In genomic region chr11:106409201-106409600, GRCh38 we compare ENCODE assay signal across 26 cellular contexts.
"Had no signal": no experiment of that assay in that cellular context is flagged by ENCODE, and none has a peak within 500 bp of the region (broad histone marks: within the 10 kb centered on the region; RNA-seq: fewer than 3 reads in every experiment).

No MANE protein-coding gene starts in this region.

- H3K27me3 Mint-ChIP-seq: activated CD4-positive, alpha-beta memory T cell treated with anti-CD3 and anti-CD28 coated beads, Interleukin-2, amount 10 ng/mL, durations not matched to agents 7 days and 5 days; activated CD4-positive, alpha-beta T cell treated with anti-CD3 and anti-CD28 coated beads, Interleukin-2, amount 10 ng/mL, durations not matched to agents 24 days and 14 days; activated naive CD8-positive, alpha-beta T cell treated with anti-CD3 and anti-CD28 coated beads, Interleukin-2, amount 10 ng/mL, durations not matched to agents 7 days and 5 days; memory B cell had no signal

- DNase-seq: activated CD4-positive, alpha-beta memory T cell treated with anti-CD3 and anti-CD28 coated beads, Interleukin-2, amount 10 ng/mL, durations not matched to agents 7 days and 5 days; activated CD4-positive, alpha-beta T cell treated with anti-CD3 and anti-CD28 coated beads, Interleukin-2, amount 10 ng/mL, durations not matched to agents 24 days and 14 days; activated effector memory CD4-positive, alpha-beta T cell treated with Interleukin-2 at 50 U/mL for 16 hours; activated naive CD4-positive, alpha-beta T cell treated with anti-CD3 and anti-CD28 coated beads for 36 hours; activated naive CD8-positive, alpha-beta T cell treated with anti-CD3 and anti-CD28 coated beads, Interleukin-2, amount 10 ng/mL, durations not matched to agents 7 days and 5 days; activated T-cell treated with anti-CD3 and anti-CD28 coated beads, Interleukin-2, amount 50 U/mL, for 72 hours; amniotic stem cell; body of pancreas; gastrocnemius medialis; head of caudate nucleus; hypothalamus; left cardiac atrium; nephron progenitor cell; pancreas; psoas muscle; right cardiac atrium; stimulated activated CD4-positive, alpha-beta T cell treated with anti-CD3 and anti-CD28 coated beads, Interleukin-12 subunit alpha, Interleukin-12 subunit beta, amount 100 ng/mL, for 4 hours; stimulated activated CD4-positive, alpha-beta T cell treated with anti-CD3 and anti-CD28 coated beads, Interleukin-4, amount 100 ng/mL, for 4 hours; stimulated activated naive CD8-positive, alpha-beta T cell treated with anti-CD3 and anti-CD28 coated beads, Interleukin-15, Interleukin-2, amounts not matched to agents 100 U/mL and 50 U/mL, for 24 hours; upper lobe of left lung had no signal

- H3K4me1 ChIP-seq: body of pancreas, gastrocnemius medialis, pancreas, psoas muscle, upper lobe of left lung had no signal

- H3K9me3 ChIP-seq: body of pancreas, gastrocnemius medialis, pancreas, psoas muscle, upper lobe of left lung had no signal

- H3K36me3 ChIP-seq: cardiac muscle cell, gastrocnemius medialis, pancreas, upper lobe of left lung had no signal

- ATAC-seq: activated CD4-positive, CD25-positive, alpha-beta regulatory T cell treated with anti-CD3 and anti-CD28 coated beads, Interleukin-2, amount 50 U/mL, for 24 hours; activated T-cell treated with anti-CD3 and anti-CD28 coated beads, Interleukin-2, amount 50 U/mL, for 72 hours; body of pancreas; gastrocnemius medialis; left cardiac atrium; pancreas; psoas muscle; right cardiac atrium; stimulated activated naive CD8-positive, alpha-beta T cell treated with anti-CD3 and anti-CD28 coated beads, Interleukin-15, Interleukin-2, amounts not matched to agents 100 U/mL and 50 U/mL, for 24 hours had no signal

- H3K36me3 Mint-ChIP-seq: activated naive CD8-positive, alpha-beta T cell treated with anti-CD3 and anti-CD28 coated beads, Interleukin-2, amount 10 ng/mL, durations not matched to agents 7 days and 5 days; memory B cell had no signal

- H3K4me3 ChIP-seq: body of pancreas, cardiac muscle cell, gastrocnemius medialis, pancreas, psoas muscle, upper lobe of left lung had no signal

- H3K9me3 Mint-ChIP-seq: activated CD4-positive, alpha-beta T cell treated with anti-CD3 and anti-CD28 coated beads, Interleukin-2, amount 10 ng/mL, durations not matched to agents 24 days and 14 days; activated naive CD4-positive, alpha-beta T cell treated with anti-CD3 and anti-CD28 coated beads for 36 hours; activated naive CD8-positive, alpha-beta T cell treated with anti-CD3 and anti-CD28 coated beads, Interleukin-2, amount 10 ng/mL, durations not matched to agents 7 days and 5 days; nephron progenitor cell had no signal

- H3K27ac ChIP-seq: body of pancreas, cardiac muscle cell, epithelial cell of prostate, gastrocnemius medialis, pancreas, psoas muscle, upper lobe of left lung, VCaP had no signal

- H3K27me3 ChIP-seq: body of pancreas, cardiac muscle cell, gastrocnemius medialis, pancreas, upper lobe of left lung had no signal

- H3K4me3 Mint-ChIP-seq: activated CD4-positive, alpha-beta memory T cell treated with anti-CD3 and anti-CD28 coated beads, Interleukin-2, amount 10 ng/mL, durations not matched to agents 7 days and 5 days; activated CD4-positive, alpha-beta T cell treated with anti-CD3 and anti-CD28 coated beads, Interleukin-2, amount 10 ng/mL, durations not matched to agents 24 days and 14 days; activated naive CD4-positive, alpha-beta T cell treated with anti-CD3 and anti-CD28 coated beads for 36 hours; activated naive CD8-positive, alpha-beta T cell treated with anti-CD3 and anti-CD28 coated beads, Interleukin-2, amount 10 ng/mL, durations not matched to agents 7 days and 5 days; activated T-cell treated with anti-CD3 and anti-CD28 coated beads, Interleukin-2, amount 50 U/mL, for 72 hours; memory B cell; nephron progenitor cell; T-helper 2 cell treated with Interferon-gamma antibody and Interleukin-4, amounts not matched to agents 5 μg/mL and 100 μg/mL, for 36 hours had no signal

- H3K27ac Mint-ChIP-seq: activated CD4-positive, alpha-beta memory T cell treated with anti-CD3 and anti-CD28 coated beads, Interleukin-2, amount 10 ng/mL, durations not matched to agents 7 days and 5 days; activated CD4-positive, alpha-beta T cell treated with anti-CD3 and anti-CD28 coated beads, Interleukin-2, amount 10 ng/mL, durations not matched to agents 24 days and 14 days; activated naive CD4-positive, alpha-beta T cell treated with anti-CD3 and anti-CD28 coated beads for 36 hours; activated naive CD8-positive, alpha-beta T cell treated with anti-CD3 and anti-CD28 coated beads, Interleukin-2, amount 10 ng/mL, durations not matched to agents 7 days and 5 days; activated T-cell treated with anti-CD3 and anti-CD28 coated beads, Interleukin-2, amount 50 U/mL, for 72 hours; memory B cell; nephron progenitor cell; T-helper 2 cell treated with Interferon-gamma antibody and Interleukin-4, amounts not matched to agents 5 μg/mL and 100 μg/mL, for 36 hours had no signal

- H3K4me1 Mint-ChIP-seq: activated CD4-positive, alpha-beta memory T cell treated with anti-CD3 and anti-CD28 coated beads, Interleukin-2, amount 10 ng/mL, durations not matched to agents 7 days and 5 days; activated CD4-positive, alpha-beta T cell treated with anti-CD3 and anti-CD28 coated beads, Interleukin-2, amount 10 ng/mL, durations not matched to agents 24 days and 14 days; activated naive CD8-positive, alpha-beta T cell treated with anti-CD3 and anti-CD28 coated beads, Interleukin-2, amount 10 ng/mL, durations not matched to agents 7 days and 5 days; memory B cell; nephron progenitor cell had no signal
